In genomic region chr11:123231263-123231662, GRCh38 we compare ENCODE assay signal across 17 cellular contexts. TPM values are rescaled to one million over a fixed set of nuclear protein-coding genes. Genes with fewer than 3 reads are reported as not detected.
A peak's percentile ranks its signal among the peaks of the same experiment; 100 is the strongest.
DNase-seq lines count a peak whose midpoint lies in the region; ATAC-seq, FAIRE-seq and TF ChIP-seq lines count a peak whose summit lies in the region.
"Had no signal": no experiment of that assay in that cellular context is flagged by ENCODE, and none has a peak within 500 bp of the region (broad histone marks: within the 10 kb centered on the region; RNA-seq: fewer than 3 reads in every experiment).

No MANE protein-coding gene starts in this region.

- no peak for TF ChIP-seq CTCF in astrocyte (IDR thresholded peaks at IDR 0.05; ENCODE audit: insufficient read depth, low read depth, low read length)

- H3F3A ChIP-seq in GM23248 (ENCODE audit: insufficient read depth) = peaks cover 45% of the 10 kb centered on the region

- no peak overlapping the region for H3K4me3 Mint-ChIP-seq in astrocyte (ENCODE audit: unreplicated experiment)
- H3K4me3 Mint-ChIP-seq in stimulated activated effector memory CD8-positive, alpha-beta T cell treated with anti-CD3 and anti-CD28 coated beads, Interleukin-12 subunit alpha, Interleukin-12 subunit beta, amount 100 ng/mL, for 72 hours = no peak overlapping the region
- H3K4me3 Mint-ChIP-seq: effector memory CD8-positive, alpha-beta T cell; naive thymus-derived CD8-positive, alpha-beta T cell; T-helper 2 cell treated with Interferon-gamma antibody and Interleukin-4, amounts not matched to agents 5 μg/mL and 100 μg/mL, for 36 hours had no signal

- peaks cover 22% of the 10 kb centered on the region for H3K4me1 Mint-ChIP-seq in astrocyte (ENCODE audit: low read depth, unreplicated experiment)
- H3K4me1 Mint-ChIP-seq in stimulated activated effector memory CD8-positive, alpha-beta T cell treated with anti-CD3 and anti-CD28 coated beads, Interleukin-12 subunit alpha, Interleukin-12 subunit beta, amount 100 ng/mL, for 72 hours = peaks cover 14% of the 10 kb centered on the region

- peak overlapping the region; percentile 84 for H3K27ac Mint-ChIP-seq in astrocyte (ENCODE audit: unreplicated experiment)
- H3K27ac Mint-ChIP-seq in stimulated activated effector memory CD8-positive, alpha-beta T cell treated with anti-CD3 and anti-CD28 coated beads, Interleukin-12 subunit alpha, Interleukin-12 subunit beta, amount 100 ng/mL, for 72 hours = no peak overlapping the region
- H3K27ac Mint-ChIP-seq: effector memory CD8-positive, alpha-beta T cell had no signal

- in situ Hi-C loops in GM23248 (cut with MboI) = no loop called here

- no peaks in the 10 kb centered on the region for H3K27me3 ChIP-seq in GM23248 (replicated peaks; ENCODE audit: insufficient read depth)
- no peaks in the 10 kb centered on the region for H3K27me3 ChIP-seq in astrocyte (ENCODE audit: insufficient read depth, low read length)
- no peaks in the 10 kb centered on the region for H3K27me3 ChIP-seq in stomach smooth muscle (ENCODE audit: control insufficient read depth in 1 of 2, insufficient read depth in 2 of 2, low read length in 2 of 2)
- H3K27me3 ChIP-seq: right lobe of liver, vagina had no signal

- H3K4me3 ChIP-seq in GM23248 = peak overlapping the region; percentile 42
- no peak overlapping the region for H3K4me3 ChIP-seq in astrocyte (ENCODE audit: insufficient read depth, low read depth, low read length)
- peak overlapping the region; percentile 26 to 54 for H3K4me3 ChIP-seq in stomach smooth muscle (ENCODE audit: low read length in 2 of 2)
- H3K4me3 ChIP-seq: heart right ventricle, right lobe of liver, vagina had no signal

- H3K9me3 ChIP-seq in GM23248 (ENCODE audit: low read depth) (no peaks in the 10 kb centered on the region), astrocyte (ENCODE audit: insufficient read depth, low read depth, low read length) (no peaks in the 10 kb centered on the region), stomach smooth muscle (ENCODE audit: control insufficient read depth in 2 of 2, low read length in 2 of 2) (no peaks in the 10 kb centered on the region)
- H3K9me3 ChIP-seq: heart right ventricle, right lobe of liver, vagina had no signal

- 2 to 6% methylated on average over 7 of the region's 7 CpGs for WGBS in GM23248 (ENCODE audit: low coverage in 1 of 2, low lambda C conversion rate in 2 of 2, missing lambda C conversion rate in 2 of 2), 2 experiments

- H3K4me1 ChIP-seq in GM23248 (ENCODE audit: insufficient read depth) = peaks cover 32% of the 10 kb centered on the region
- no peaks in the 10 kb centered on the region for H3K4me1 ChIP-seq in astrocyte (ENCODE audit: insufficient read depth, low read length)
- peaks cover 49% of the 10 kb centered on the region for H3K4me1 ChIP-seq in stomach smooth muscle (ENCODE audit: control insufficient read depth, insufficient read depth, low read length)
- H3K4me1 ChIP-seq: right lobe of liver, vagina had no signal

- no peak for ATAC-seq in stimulated activated effector memory CD8-positive, alpha-beta T cell treated with anti-CD3 and anti-CD28 coated beads, Interleukin-12 subunit alpha, Interleukin-12 subunit beta, amount 100 ng/mL, for 72 hours
- ATAC-seq: effector memory CD8-positive, alpha-beta T cell; heart right ventricle; naive thymus-derived CD8-positive, alpha-beta T cell had no signal

- H3K9me2 ChIP-seq in GM23248 (ENCODE audit: insufficient read depth) = no peaks in the 10 kb centered on the region

- DNase-seq in GM23248 = peak; percentile 92
- DNase-seq in astrocyte (ENCODE audit: low read depth) = no peak
- DNase-seq in islet precursor cell = peak; percentile 76
- no peak for DNase-seq in stimulated activated effector memory CD8-positive, alpha-beta T cell treated with anti-CD3 and anti-CD28 coated beads, Interleukin-12 subunit alpha, Interleukin-12 subunit beta, amount 100 ng/mL, for 72 hours (ENCODE audit: low spot score in 2 of 2)
- no peak for DNase-seq in pons (ENCODE audit: low spot score)
- no peak for DNase-seq in SIG-M5 (lab: John Stamatoyannopoulos, UW)
- DNase-seq: activated effector memory CD4-positive, alpha-beta T cell treated with anti-CD3 and anti-CD28 coated beads, Interleukin-2, amount 50 U/mL, for 16 hours; effector memory CD8-positive, alpha-beta T cell; heart right ventricle; naive thymus-derived CD8-positive, alpha-beta T cell; NCI-H2081 treated with DMSO at 0.1 percent for 48 hours; NCI-H774; right lobe of liver; stimulated activated naive CD4-positive, alpha-beta T cell had no signal

- no peaks in the 10 kb centered on the region for H3K36me3 Mint-ChIP-seq in astrocyte (ENCODE audit: low read depth, unreplicated experiment)
- H3K36me3 Mint-ChIP-seq in stimulated activated effector memory CD8-positive, alpha-beta T cell treated with anti-CD3 and anti-CD28 coated beads, Interleukin-12 subunit alpha, Interleukin-12 subunit beta, amount 100 ng/mL, for 72 hours = no peaks in the 10 kb centered on the region
- H3K36me3 Mint-ChIP-seq: naive thymus-derived CD8-positive, alpha-beta T cell had no signal

- H3K27me3 Mint-ChIP-seq in astrocyte (ENCODE audit: low read depth, unreplicated experiment) = no peaks in the 10 kb centered on the region

- H3K9me3 Mint-ChIP-seq in astrocyte (ENCODE audit: unreplicated experiment) = no peaks in the 10 kb centered on the region
- H3K9me3 Mint-ChIP-seq in stimulated activated effector memory CD8-positive, alpha-beta T cell treated with anti-CD3 and anti-CD28 coated beads, Interleukin-12 subunit alpha, Interleukin-12 subunit beta, amount 100 ng/mL, for 72 hours = no peaks in the 10 kb centered on the region
- H3K9me3 Mint-ChIP-seq: effector memory CD8-positive, alpha-beta T cell; naive thymus-derived CD8-positive, alpha-beta T cell had no signal

- no peaks in the 10 kb centered on the region for H3K36me3 ChIP-seq in GM23248 (ENCODE audit: low read depth)
- H3K36me3 ChIP-seq in astrocyte (ENCODE audit: insufficient read depth, low read length) = no peaks in the 10 kb centered on the region
- H3K36me3 ChIP-seq in stomach smooth muscle (ENCODE audit: control insufficient read depth in 2 of 2, insufficient read depth in 2 of 2, low read length in 2 of 2) = no peaks in the 10 kb centered on the region
- H3K36me3 ChIP-seq: heart right ventricle, right lobe of liver, vagina had no signal

- peak overlapping the region; percentile 65 for H3K9ac ChIP-seq in GM23248
- H3K9ac ChIP-seq in astrocyte (ENCODE audit: low read length) = no peak overlapping the region
- H3K9ac ChIP-seq in stomach smooth muscle (ENCODE audit: low read length in 2 of 2) = no peak overlapping the region

- no peaks in the 10 kb centered on the region for H4K20me1 ChIP-seq in GM23248 (ENCODE audit: insufficient read depth)
- no peaks in the 10 kb centered on the region for H4K20me1 ChIP-seq in astrocyte (ENCODE audit: insufficient read depth, low read length)

- no peaks in the 10 kb centered on the region for H3K79me2 ChIP-seq in GM23248 (ENCODE audit: insufficient read depth)
- no peaks in the 10 kb centered on the region for H3K79me2 ChIP-seq in astrocyte (ENCODE audit: insufficient read depth, low read length)

- H3K27ac ChIP-seq in GM23248 (peak overlapping the region; percentile 91), astrocyte (ENCODE audit: low read depth, low read length) (no peak overlapping the region), stomach smooth muscle (ENCODE audit: low read length) (peak overlapping the region; percentile 46)
- H3K27ac ChIP-seq: heart right ventricle, right lobe of liver, vagina had no signal

- peak overlapping the region; percentile 79 for H3K4me2 ChIP-seq in GM23248 (ENCODE audit: unreplicated experiment)
- peak overlapping the region; percentile 14 for H3K4me2 ChIP-seq in astrocyte (ENCODE audit: low read length)

- peak; percentile 78 for FAIRE-seq in astrocyte (lab: Jason Lieb, UNC)

- H2AFZ ChIP-seq in GM23248 = peak overlapping the region; percentile 46
- no peak overlapping the region for H2AFZ ChIP-seq in astrocyte (ENCODE audit: low read depth, low read length)

RNA-seq across cellular contexts. Expression of gene CLMP, which starts 36.2 kb away (rescaled TPM):
- total RNA-seq in GM23248 (2014; rRNA removed; shearing (Covaris generic)) = 195 and 215 TPM in 2 replicates
- 159 and 166 TPM in 2 replicates for polyA plus RNA-seq in GM23248 (2016; fragmentation: Nextera tagmentation; extraction: Ambion mirVana)
- 16.0 and 26.5 TPM in 2 replicates for total RNA-seq in astrocyte

Comparison
In these comparisons a context has a peak if more than half of its experiments do, and no peak if none do; other contexts are left out.
1. DNase-seq: peak in GM23248 (single experiment) and islet precursor cell (single experiment); none in astrocyte (single experiment), stimulated activated effector memory CD8-positive, alpha-beta T cell treated with anti-CD3 and anti-CD28 coated beads, Interleukin-12 subunit alpha, Interleukin-12 subunit beta, amount 100 ng/mL, for 72 hours (0 of 2), pons (single experiment) and SIG-M5 (single experiment).